ENCODE assay signal across 24 cellular contexts in genomic region chr5:76755779-76756637, GRCh38. TPM values are rescaled to one million over a fixed set of nuclear protein-coding genes. Genes with fewer than 3 reads are reported as not detected.
DNase-seq lines count a peak whose midpoint lies in the region; ATAC-seq, FAIRE-seq and TF ChIP-seq lines count a peak whose summit lies in the region.
"Had no signal": no experiment of that assay in that cellular context is flagged by ENCODE, and none has a peak within 500 bp of the region (broad histone marks: within the 10 kb centered on the region; RNA-seq: fewer than 3 reads in every experiment).

No MANE protein-coding gene starts in this region.

- H4K5ac ChIP-seq in H1 (ENCODE audit: insufficient read length, low read depth, low read length), result no peak overlapping the region

- no peak overlapping the region for H3K18ac ChIP-seq in H1 (ENCODE audit: extremely low read depth, low read length)

- H3K4me3 ChIP-seq in right atrium auricular region (no peak overlapping the region), H1 (ENCODE audit: extremely low read depth in 1 of 4, insufficient read depth in 2 of 4, low read depth in 3 of 4, low read length in 4 of 4) (no peak overlapping the region), neuron (ENCODE audit: low read length) (no peak overlapping the region)
- H3K4me3 ChIP-seq: SK-N-MC had no signal

- H2BK5ac ChIP-seq in H1 (ENCODE audit: low read depth, low read length), result no peak overlapping the region

- no peaks in the 10 kb centered on the region for H3K23me2 ChIP-seq in H1 (ENCODE audit: low read depth, low read length)

- H3K9ac ChIP-seq in H1 (replicated peaks in 1 of 4; ENCODE audit: extremely low read depth in 1 of 4, low read depth in 3 of 4, low read length in 3 of 4), result no peak overlapping the region
- H3K9ac ChIP-seq: KMS-11 had no signal

- no peak overlapping the region for H2BK120ac ChIP-seq in H1 (replicated peaks; ENCODE audit: low read depth, low read length)

- no peak overlapping the region for H3K4ac ChIP-seq in H1 (replicated peaks; ENCODE audit: insufficient read length, low read depth, low read length)

- H3K79me2 ChIP-seq in H1 (ENCODE audit: control insufficient read depth in 1 of 2, insufficient read depth in 2 of 2, low read length in 2 of 2), result no peaks in the 10 kb centered on the region

- DNase-seq in right atrium auricular region (ENCODE audit: low spot score) (peak; percentile 43), left cardiac atrium (no peak), H1 (ENCODE audit: low read depth in 1 of 2, low spot score in 2 of 2) (peak in 1 of 2 experiments; percentile 36), cerebellum (ENCODE audit: low spot score) (no peak)
- DNase-seq: AML-193; C1 segment of cervical spinal cord; CD4-positive, alpha-beta memory T cell; COR-L47; GOT3; HCEC 1CT; NCI-H1048; NCI-H1417; NCI-H1694; NCI-H2081; NCI-H226; NCI-H510A treated with DMSO at 0.1 percent for 48 hours; SIG-M5 had no signal

- H3K56ac ChIP-seq in H1 (replicated peaks; ENCODE audit: insufficient read length, low read depth, low read length), result no peak overlapping the region

- H2BK12ac ChIP-seq in H1 (ENCODE audit: low read depth, low read length), result no peak overlapping the region

- POLR2A ChIA-PET in H1 (lab: Charles Lee; ENCODE audit: partially characterized antibody), result no interaction called here

- WGBS in H1 (ENCODE audit: extremely low coverage in 1 of 2, insufficient coverage in 1 of 2, insufficient read length in 1 of 2, insufficient replicate concordance in 2 of 2, low coverage in 1 of 2, low lambda C conversion rate in 2 of 2, missing lambda C conversion rate in 1 of 2), 2 experiments, result 95% methylated on average over 11 of the region's 11 CpGs; no CpG with 5 or more reads in 1 of the 2 experiments

- TF ChIP-seq RAD21 in H1 (IDR thresholded peaks at IDR 0.05 in 1 of 2, conservative IDR thresholded peaks at IDR 0.05 in 1 of 2; ENCODE audit: low read depth in 2 of 2, low read length in 2 of 2), result no peak

- no peak overlapping the region for H3K4me2 ChIP-seq in H1 (ENCODE audit: insufficient read depth in 1 of 2, low read depth in 2 of 2, low read length in 2 of 2)
- H3K4me2 ChIP-seq: KMS-11 had no signal

- peak overlapping the region; percentile 62; the same call in 1 of the 2 replicates for H2AFZ ChIP-seq in H1 (ENCODE audit: low read length)
- peak overlapping the region; percentile 37 for H2AFZ ChIP-seq in neuron (ENCODE audit: low read depth, low read length)

- CTCF ChIA-PET in H1 (lab: Charles Lee; ENCODE audit: partially characterized antibody), result interaction anchor here (0.6 to 3.7 kb wide), 6 partner anchors 11 to 352 kb away, joined by 3 to 13 read pairs (median 3); no protein-coding TSS in a partner anchor

- H4K20me1 ChIP-seq in H1 (replicated peaks in 1 of 2; ENCODE audit: control insufficient read depth in 1 of 2, insufficient read depth in 2 of 2, low read length in 2 of 2), result no peaks in the 10 kb centered on the region

- H3K27me3 ChIP-seq in right atrium auricular region (no peaks in the 10 kb centered on the region), H1 (replicated peaks in 1 of 4; ENCODE audit: control insufficient read depth in 3 of 4, extremely low read depth in 1 of 4, insufficient read depth in 3 of 4, low read length in 3 of 4) (no peaks in the 10 kb centered on the region), neuron (ENCODE audit: insufficient read depth, low read length) (no peaks in the 10 kb centered on the region)

- FAIRE-seq in H1 (lab: Jason Lieb, UNC), result no peak
- FAIRE-seq: HTR-8/SVneo, RCC 7860 had no signal

- H3K79me1 ChIP-seq in H1 (ENCODE audit: low read depth, low read length), result no peaks in the 10 kb centered on the region

- peak overlapping the region; percentile 23; the same call in 1 of the 2 replicates for H4K8ac ChIP-seq in H1 (ENCODE audit: extremely low read depth, insufficient read depth, low read length)

- H2AK5ac ChIP-seq in H1 (ENCODE audit: low read depth, low read length), result no peak overlapping the region

- H4K91ac ChIP-seq in H1 (replicated peaks; ENCODE audit: insufficient read length, low read length), result no peak overlapping the region

- H3K27ac ChIP-seq in right atrium auricular region, result no peak overlapping the region
- H3K27ac ChIP-seq in H1 (ENCODE audit: low read depth, low read length), result no peak overlapping the region
- H3K27ac ChIP-seq: KMS-11, SK-N-MC had no signal

- no peak for ATAC-seq in left cardiac atrium
- no peak for ATAC-seq in GM19395 (IDR thresholded peaks at IDR 0.05; ENCODE audit: unreplicated experiment)
- no peak for ATAC-seq in GM21515 (IDR thresholded peaks at IDR 0.05; ENCODE audit: unreplicated experiment)

- no peak for TF ChIP-seq CTCF in right atrium auricular region (IDR thresholded peaks at IDR 0.05)
- TF ChIP-seq CTCF in H1 (IDR thresholded peaks at IDR 0.05; ENCODE audit: control extremely low read depth in 1 of 3, insufficient read depth in 1 of 3, low read depth in 1 of 3, low read length in 3 of 3), result no peak

- H3K36me3 ChIP-seq in right atrium auricular region, result no peaks in the 10 kb centered on the region
- no peaks in the 10 kb centered on the region for H3K36me3 ChIP-seq in H1 (ENCODE audit: control insufficient read depth in 2 of 4, insufficient read depth in 4 of 4, low read length in 3 of 4)
- no peaks in the 10 kb centered on the region for H3K36me3 ChIP-seq in neuron (ENCODE audit: insufficient read depth, low read length)

- no peak overlapping the region for H2BK15ac ChIP-seq in H1 (ENCODE audit: low read length)

- H3K9me3 ChIP-seq in right atrium auricular region (no peaks in the 10 kb centered on the region), H1 (ENCODE audit: insufficient read depth in 2 of 2, low read depth in 1 of 2, low read length in 1 of 2) (no peaks in the 10 kb centered on the region), neuron (ENCODE audit: low read length) (no peaks in the 10 kb centered on the region)

- TF ChIP-seq EP300 in H1 (IDR thresholded peaks at IDR 0.05; ENCODE audit: borderline replicate concordance in 1 of 2, low read depth in 2 of 2, low read length in 2 of 2), result no peak

- no peak overlapping the region for H2BK20ac ChIP-seq in H1 (ENCODE audit: low read length)

- H3K23ac ChIP-seq in H1 (ENCODE audit: insufficient read length), result no peak overlapping the region

- intact Hi-C loops in left cardiac atrium (cut with DNase I), result no loop called here

- TF ChIP-seq POLR2A in H1 (IDR thresholded peaks at IDR 0.05; ENCODE audit: control extremely low read depth in 1 of 2, low read depth in 2 of 2, low read length in 2 of 2), result no peak

- no peak overlapping the region for H3K14ac ChIP-seq in H1 (ENCODE audit: insufficient read length)

- no peaks in the 10 kb centered on the region for H3K4me1 ChIP-seq in right atrium auricular region
- no peaks in the 10 kb centered on the region for H3K4me1 ChIP-seq in H1 (replicated peaks in 1 of 4; ENCODE audit: control insufficient read depth in 3 of 4, insufficient read depth in 4 of 4, low read length in 3 of 4)
- H3K4me1 ChIP-seq in neuron (ENCODE audit: insufficient read depth, low read length), result peaks cover 6% of the 10 kb centered on the region

TF ChIP-seq in H1, 55 proteins besides CTCF, POLR2A, EP300 and RAD21:
- TF ChIP-seq TBP (IDR thresholded peaks at IDR 0.05; ENCODE audit: low read depth, low read length) (no peak), HDAC6 (IDR thresholded peaks at IDR 0.05; ENCODE audit: low read depth, low read length) (no peak)
TF ChIP-seq in H1: peak in this region for 0.

RNA-seq across cellular contexts. Expression of gene F2R, which starts 40.1 kb away (rescaled TPM):
- total RNA-seq in right atrium auricular region (10 to 100 TPM; 16.1 to 46.7 TPM), left cardiac atrium (10 to 100 TPM in 1 of 2 donors, 1 to 10 TPM in 1; 6.5 to 16.0 TPM), cerebellum (28.3 TPM)
- total RNA-seq in H1 (2021; fragmentation: NEBNext Ultra II Directional; extraction: Animal tissue kit (Norgen Biotek cat#: 25700)), result 23.8 and 25.0 TPM in 2 replicates
- polyA plus RNA-seq in H1 (2011; rRNA removed), result 24.8 and 29.1 TPM in 2 replicates
- polyA plus RNA-seq in H1 (2011; cell fraction: cytosol; rRNA removed), result 21.8 TPM
- 23.8 TPM for polyA plus RNA-seq in H1 (2011; cell fraction: nucleus; rRNA removed)
- polyA plus RNA-seq in H1 (2012, experiment 1 of 2), result 13.1 to 19.7 TPM (median 17.0 TPM) in 4 replicates
- 5.9 TPM for polyA plus RNA-seq in H1 (2012, experiment 2 of 2)
- polyA plus RNA-seq in H1 (2013, experiment 1 of 2), result 36.9 TPM
- polyA plus RNA-seq in H1 (2013, experiment 2 of 2), result 40.1 TPM
- 47.0 and 57.9 TPM in 2 replicates for polyA minus RNA-seq in H1 (2011; rRNA and poly(A)+ RNA removed)
- 16.6 TPM for polyA minus RNA-seq in H1 (2011; cell fraction: cytosol; rRNA and poly(A)+ RNA removed)
- polyA minus RNA-seq in H1 (2011; cell fraction: nucleus; rRNA and poly(A)+ RNA removed), result 30.5 TPM
